ENCODE assay signal across 1 cellular context in genomic region chr1:114083186-114083585, GRCh38.
TF ChIP-seq lines count a peak whose summit lies in the region.

No MANE protein-coding gene starts in this region.

TF ChIP-seq in H1, 55 proteins besides CTCF, POLR2A, EP300 and RAD21 (continued from another document):
- TF ChIP-seq USF2 (IDR thresholded peaks at IDR 0.05; ENCODE audit: low read length) (no peak), SP4 (IDR thresholded peaks at IDR 0.05; ENCODE audit: low read length) (no peak), SAP30 (IDR thresholded peaks at IDR 0.05; ENCODE audit: insufficient read depth, insufficient replicate concordance, low read length) (no peak), CREB1 (IDR thresholded peaks at IDR 0.05) (no peak), SP2 (IDR thresholded peaks at IDR 0.05; ENCODE audit: low read length) (no peak), RBBP5 (IDR thresholded peaks at IDR 0.05; ENCODE audit: borderline replicate concordance, low read depth, low read length) (no peak)
